In genomic region chr19:40592170-40592569, GRCh38 we compare ENCODE assay signal across 8 cellular contexts. TPM values are rescaled to one million over a fixed set of nuclear protein-coding genes. Genes with fewer than 3 reads are reported as not detected.
DNase-seq lines count a peak whose midpoint lies in the region; ATAC-seq and TF ChIP-seq lines count a peak whose summit lies in the region.

No MANE protein-coding gene starts in this region.

- DNase-seq in Daoy (ENCODE audit: low read depth) = peak; percentile 63
- DNase-seq in Kasumi-1 (lab: John Stamatoyannopoulos, UW) = peak; percentile 25 to 28
- DNase-seq in glutamatergic neuron = no peak
- no peak for DNase-seq in HuH-7 (ENCODE audit: low spot score)
- no peak for DNase-seq in middle frontal gyrus (ENCODE audit: extremely low spot score, low spot score)
- no peak for DNase-seq in epidermal melanocyte (ENCODE audit: insufficient read length, low spot score)

- peaks cover 8% of the 10 kb centered on the region for H3K4me1 Mint-ChIP-seq in glutamatergic neuron (ENCODE audit: low read depth, unreplicated experiment)

- H3K27ac Mint-ChIP-seq in glutamatergic neuron (ENCODE audit: unreplicated experiment) = no peak overlapping the region

- H3K36me3 Mint-ChIP-seq in glutamatergic neuron (ENCODE audit: unreplicated experiment) = peaks cover 7% of the 10 kb centered on the region

- ATAC-seq in SK-N-SH treated with all-trans-retinoic acid at 6 μM for 48 hours (peak; percentile 72), HG02763 (IDR thresholded peaks at IDR 0.05; ENCODE audit: unreplicated experiment) (no peak)

- peaks cover 5% of the 10 kb centered on the region for H3K9me3 Mint-ChIP-seq in glutamatergic neuron (ENCODE audit: unreplicated experiment)

- H3K4me3 Mint-ChIP-seq in glutamatergic neuron (ENCODE audit: unreplicated experiment) = peak overlapping the region; percentile 18

- no peak for TF ChIP-seq CTCF in glutamatergic neuron (IDR thresholded peaks at IDR 0.05; ENCODE audit: partially characterized antibody, unreplicated experiment)

- H3K27me3 Mint-ChIP-seq in glutamatergic neuron (ENCODE audit: unreplicated experiment) = peaks cover 11% of the 10 kb centered on the region

TF ChIP-seq in SK-N-SH treated with all-trans-retinoic acid at 6 μM for 48 hours, 23 proteins besides CTCF, POLR2A, EP300 and RAD21:
- TF ChIP-seq SNAI2 (CRISPR knock-in tag; IDR thresholded peaks at IDR 0.05) (no peak), ZNF70 (CRISPR knock-in tag; IDR thresholded peaks at IDR 0.05) (no peak), CREB5 (CRISPR knock-in tag; IDR thresholded peaks at IDR 0.05; ENCODE audit: low read depth) (no peak), POU6F1 (CRISPR knock-in tag; IDR thresholded peaks at IDR 0.05; ENCODE audit: borderline replicate concordance, low read depth) (no peak), CSRNP3 (CRISPR knock-in tag; IDR thresholded peaks at IDR 0.05) (no peak), TSHZ2 (CRISPR knock-in tag; IDR thresholded peaks at IDR 0.05) (no peak), CSDC2 (CRISPR knock-in tag; IDR thresholded peaks at IDR 0.05) (no peak), RARB (CRISPR knock-in tag; IDR thresholded peaks at IDR 0.05) (no peak)

RNA-seq across cellular contexts. Expression of gene LTBP4, which starts 9.0 kb away (rescaled TPM):
- 16.4 and 26.0 TPM in 2 replicates for total RNA-seq in Daoy (2014; rRNA removed; shearing (Covaris generic))
- total RNA-seq in glutamatergic neuron (ENCODE audit: unreplicated experiment) = 169 TPM

RNA-seq across cellular contexts. Expression of gene SHKBP1, which starts 15.5 kb away (rescaled TPM):
- 40.6 and 134 TPM in 2 replicates for total RNA-seq in Daoy (2014; rRNA removed; shearing (Covaris generic))
- 170 TPM for total RNA-seq in glutamatergic neuron (ENCODE audit: unreplicated experiment)

Comparison
In these comparisons a context has a peak if more than half of its experiments do, and no peak if none do; other contexts are left out.
1. DNase-seq: peak in Daoy (single experiment) and Kasumi-1 (2 of 2); none in glutamatergic neuron (single experiment), HuH-7 (single experiment), middle frontal gyrus (single experiment) and epidermal melanocyte (single experiment).